ENCODE assay signal across 8 cellular contexts in genomic region chr12:56359851-56360767, GRCh38. TPM values are rescaled to one million over a fixed set of nuclear protein-coding genes. Genes with fewer than 3 reads are reported as not detected.
DNase-seq lines count a peak whose midpoint lies in the region; ATAC-seq and TF ChIP-seq lines count a peak whose summit lies in the region.

STAT2 (minus strand) TSS chr12:56360107; CDS start chr12:56356571, 3,536 bp downstream.

- H3K27ac Mint-ChIP-seq in CD14-positive monocyte: peak within 1 kb of the TSS; percentile 87 to 97 (median 95)

- H3K9me3 ChIP-seq in left lung: no peaks in the 10 kb centered on the region

- TF ChIP-seq CTCF in CD14-positive monocyte (IDR thresholded peaks at IDR 0.05) (no peak), left lung (IDR thresholded peaks at IDR 0.05) (peak in 1 of 2 donors; percentile 12)

- intact Hi-C loops in CD14-positive monocyte (cut with micrococcal nuclease): loop anchor here (2.0 to 10.0 kb wide), 4 partner anchors 43 to 105 kb away; partner anchors contain the start of genes CNPY2 (in 2 of the 2), CS (in 1 of the 2), MIP (in 1 of the 2) and SPRYD4 (in 1 of the 2)
- intact Hi-C loops in left lung (cut with DNase I): no loop called here

- peaks cover 0 to 2% (median 1%) of the 10 kb centered on the region in 3 donors for H3K27me3 Mint-ChIP-seq in CD14-positive monocyte (ENCODE audit: low read depth in 3 of 3)

- H3K9me3 Mint-ChIP-seq in CD14-positive monocyte: no peaks in the 10 kb centered on the region

- no peaks in the 10 kb centered on the region for H3K27me3 ChIP-seq in left lung

- peaks cover 16 to 21% of the 10 kb centered on the region in 2 donors for H3K36me3 Mint-ChIP-seq in CD14-positive monocyte

- peaks cover 13 to 37% of the 10 kb centered on the region in 2 donors for H3K4me1 ChIP-seq in left lung

- H3K4me3 Mint-ChIP-seq in CD14-positive monocyte: peak within 1 kb of the TSS; percentile 87 to 94

- ATAC-seq in GM19397 (IDR thresholded peaks at IDR 0.05; ENCODE audit: unreplicated experiment) (peak; percentile 96), HG03571 (IDR thresholded peaks at IDR 0.05; ENCODE audit: unreplicated experiment) (peak; percentile 93), left lung (peak; percentile 97)

- DNase-seq in CD14-positive monocyte (ENCODE audit: low spot score): peak; percentile 98
- DNase-seq in NCI-H82 (lab: John Stamatoyannopoulos, UW): peak; percentile 99
- DNase-seq in activated CD4-positive, alpha-beta T cell treated with anti-CD3 and anti-CD28 coated beads, Interleukin-2, amount 50 U/mL, for 48 hours: peak; percentile 99
- peak; percentile 100 for DNase-seq in dermis blood vessel endothelial cell
- peak; percentile 100 for DNase-seq in left lung
- DNase-seq in stimulated activated CD4-positive, alpha-beta T cell treated with anti-CD3 and anti-CD28 coated beads, Interleukin-2, amount 100 ng/mL, for 48 hours: peak; percentile 95 to 96

- peaks cover 0 to 17% of the 10 kb centered on the region in 2 donors for H3K36me3 ChIP-seq in left lung

- peaks cover 26% of the 10 kb centered on the region for H3K4me1 Mint-ChIP-seq in CD14-positive monocyte

- peak within 1 kb of the TSS; percentile 94 for H3K27ac ChIP-seq in left lung

- H3K4me3 ChIP-seq in left lung: peak within 1 kb of the TSS; percentile 52 to 82

RNA-seq across cellular contexts. Expression of gene STAT2, which starts in this region (rescaled TPM):
- 100 to 1,000 TPM; 109 to 142 TPM for polyA plus RNA-seq in CD14-positive monocyte
- total RNA-seq in dermis blood vessel endothelial cell (72.7 and 95.0 TPM in 2 replicates), left lung (100 to 1,000 TPM; 175 to 187 TPM)

Comparison
In these comparisons a context has a peak if more than half of its experiments do, and no peak if none do; other contexts are left out.
1. Peak in every context shown above with its lines: DNase-seq, ATAC-seq, H3K4me3 ChIP-seq and H3K27ac ChIP-seq.
2. intact Hi-C loops: an anchor here in CD14-positive monocyte (2.0 to 10.0 kb wide); none called in left lung.